ENCODE assay signal across 14 cellular contexts in genomic region chr18:6624729-6625308, GRCh38.
DNase-seq lines count a peak whose midpoint lies in the region; ATAC-seq and TF ChIP-seq lines count a peak whose summit lies in the region.
"Had no signal": no experiment of that assay in that cellular context is flagged by ENCODE, and none has a peak within 500 bp of the region (broad histone marks: within the 10 kb centered on the region; RNA-seq: fewer than 3 reads in every experiment).

No MANE protein-coding gene starts in this region.

- H3K4me3 Mint-ChIP-seq in glutamatergic neuron (ENCODE audit: unreplicated experiment) (no peak overlapping the region), T-helper 17 cell (no peak overlapping the region)
- H3K4me3 Mint-ChIP-seq: activated CD8-positive, alpha-beta memory T cell treated with anti-CD3 and anti-CD28 coated beads, Interleukin-2, amount 10 ng/mL, durations not matched to agents 7 days and 5 days; activated naive CD8-positive, alpha-beta T cell treated with anti-CD3 and anti-CD28 coated beads, Interleukin-2, amount 10 ng/mL, durations not matched to agents 7 days and 5 days had no signal

- TF ChIP-seq EP300 in suprapubic skin (IDR thresholded peaks at IDR 0.05): no peak

- no peaks in the 10 kb centered on the region for H3K9me3 Mint-ChIP-seq in glutamatergic neuron (ENCODE audit: unreplicated experiment)

- H3K36me3 Mint-ChIP-seq in glutamatergic neuron (ENCODE audit: unreplicated experiment) (no peaks in the 10 kb centered on the region), T-helper 17 cell (ENCODE audit: low read depth) (no peaks in the 10 kb centered on the region)
- H3K36me3 Mint-ChIP-seq: activated CD8-positive, alpha-beta memory T cell treated with anti-CD3 and anti-CD28 coated beads, Interleukin-2, amount 10 ng/mL, durations not matched to agents 7 days and 5 days; activated naive CD8-positive, alpha-beta T cell treated with anti-CD3 and anti-CD28 coated beads, Interleukin-2, amount 10 ng/mL, durations not matched to agents 7 days and 5 days had no signal

- no peak for ATAC-seq in GM18909 (IDR thresholded peaks at IDR 0.05; ENCODE audit: poor library complexity, unreplicated experiment)
- ATAC-seq in T-helper 17 cell: no peak
- ATAC-seq: activated CD8-positive, alpha-beta memory T cell treated with anti-CD3 and anti-CD28 coated beads, Interleukin-2, amount 10 ng/mL, durations not matched to agents 7 days and 5 days; stimulated activated naive CD8-positive, alpha-beta T cell treated with anti-CD3 and anti-CD28 coated beads, Interleukin-15, Interleukin-2, amounts not matched to agents 100 U/mL and 50 U/mL, for 24 hours had no signal

- H3K27me3 Mint-ChIP-seq in glutamatergic neuron (ENCODE audit: unreplicated experiment) (no peaks in the 10 kb centered on the region), T-helper 17 cell (no peaks in the 10 kb centered on the region)
- H3K27me3 Mint-ChIP-seq: activated CD8-positive, alpha-beta memory T cell treated with anti-CD3 and anti-CD28 coated beads, Interleukin-2, amount 10 ng/mL, durations not matched to agents 7 days and 5 days; activated naive CD8-positive, alpha-beta T cell treated with anti-CD3 and anti-CD28 coated beads, Interleukin-2, amount 10 ng/mL, durations not matched to agents 7 days and 5 days had no signal

- H3K9me3 ChIP-seq in suprapubic skin (no peaks in the 10 kb centered on the region), T-helper 17 cell (ENCODE audit: control insufficient read depth, low read length, poor library complexity, severe bottlenecking) (no peaks in the 10 kb centered on the region)

- DNase-seq in M059J (ENCODE audit: low read depth) (peak; percentile 20), dedifferentiated amniotic fluid mesenchymal stem cell (ENCODE audit: extremely low spot score) (peak; percentile 65), kidney tubule cell (ENCODE audit: low spot score) (peak; percentile 35), suprapubic skin (ENCODE audit: low spot score in 2 of 2) (no peak), glutamatergic neuron (no peak), GM19240 (ENCODE audit: insufficient read length, low spot score) (no peak), T-helper 17 cell (no peak)
- DNase-seq: activated CD8-positive, alpha-beta memory T cell treated with anti-CD3 and anti-CD28 coated beads, Interleukin-2, amount 10 ng/mL, durations not matched to agents 7 days and 5 days; activated naive CD8-positive, alpha-beta T cell treated with anti-CD3 and anti-CD28 coated beads, Interleukin-2, amount 10 ng/mL, durations not matched to agents 7 days and 5 days; NCI-H1694 treated with DMSO at 0.1 percent for 48 hours; OCI-M1; stimulated activated CD4-positive, alpha-beta T cell treated with anti-CD3 and anti-CD28 coated beads, Interleukin-2, amount 100 ng/mL, for 48 hours; stimulated activated naive CD8-positive, alpha-beta T cell treated with anti-CD3 and anti-CD28 coated beads, Interleukin-15, Interleukin-2, amounts not matched to agents 100 U/mL and 50 U/mL, for 24 hours had no signal

- H3K27me3 ChIP-seq in suprapubic skin: no peaks in the 10 kb centered on the region

- no peak overlapping the region for H3K27ac Mint-ChIP-seq in glutamatergic neuron (ENCODE audit: unreplicated experiment)
- H3K27ac Mint-ChIP-seq in T-helper 17 cell: no peak overlapping the region
- H3K27ac Mint-ChIP-seq: activated CD8-positive, alpha-beta memory T cell treated with anti-CD3 and anti-CD28 coated beads, Interleukin-2, amount 10 ng/mL, durations not matched to agents 7 days and 5 days; activated naive CD8-positive, alpha-beta T cell treated with anti-CD3 and anti-CD28 coated beads, Interleukin-2, amount 10 ng/mL, durations not matched to agents 7 days and 5 days had no signal

- peak overlapping the region; percentile 70 for H3K27ac ChIP-seq in suprapubic skin

- no peak overlapping the region for H3K4me3 ChIP-seq in suprapubic skin

- no peak for TF ChIP-seq POLR2A in suprapubic skin (IDR thresholded peaks at IDR 0.05)

- WGBS in suprapubic skin: 48% methylated on average over 5 of the region's 5 CpGs

- H3K4me1 Mint-ChIP-seq in glutamatergic neuron (ENCODE audit: low read depth, unreplicated experiment) (peaks cover 2% of the 10 kb centered on the region), T-helper 17 cell (no peaks in the 10 kb centered on the region)
- H3K4me1 Mint-ChIP-seq: activated CD8-positive, alpha-beta memory T cell treated with anti-CD3 and anti-CD28 coated beads, Interleukin-2, amount 10 ng/mL, durations not matched to agents 7 days and 5 days; activated naive CD8-positive, alpha-beta T cell treated with anti-CD3 and anti-CD28 coated beads, Interleukin-2, amount 10 ng/mL, durations not matched to agents 7 days and 5 days had no signal

- H3K36me3 ChIP-seq in suprapubic skin: no peaks in the 10 kb centered on the region

- TF ChIP-seq CTCF in suprapubic skin (IDR thresholded peaks at IDR 0.05) (no peak), glutamatergic neuron (IDR thresholded peaks at IDR 0.05; ENCODE audit: partially characterized antibody, unreplicated experiment) (no peak)

- peaks cover 26% of the 10 kb centered on the region for H3K4me1 ChIP-seq in suprapubic skin

Comparison
In these comparisons a context has a peak if more than half of its experiments do, and no peak if none do; other contexts are left out.
1. DNase-seq: peak in M059J (single experiment), dedifferentiated amniotic fluid mesenchymal stem cell (single experiment) and kidney tubule cell (single experiment); none in suprapubic skin (0 of 2), glutamatergic neuron (single experiment), GM19240 (single experiment) and T-helper 17 cell (0 of 3).